11 cellular contexts compared by ENCODE assay signal in the genomic region with DNA sequence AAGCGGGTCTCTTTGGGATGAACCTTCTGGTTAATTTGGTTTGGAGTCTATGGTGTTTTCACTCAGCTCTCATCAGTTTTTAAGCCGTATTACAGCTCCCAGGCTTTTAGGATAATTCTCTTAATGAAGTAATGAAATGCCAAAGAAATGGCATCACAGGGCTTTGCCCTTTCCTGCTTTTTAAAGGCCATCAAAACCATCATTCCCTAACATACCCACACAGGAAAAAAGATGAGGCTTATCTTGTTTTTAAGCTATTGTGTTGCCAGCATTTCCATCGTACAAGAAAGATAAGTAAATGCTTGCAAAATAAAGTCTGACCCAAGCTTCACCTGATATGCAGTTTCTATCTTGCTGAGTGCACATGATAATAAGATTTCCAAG. TPM values are rescaled to one million over a fixed set of nuclear protein-coding genes. Genes with fewer than 3 reads are reported as not detected.
A peak's percentile ranks its signal among the peaks of the same experiment; 100 is the strongest.
DNase-seq lines count a peak whose midpoint lies in the region; ATAC-seq and TF ChIP-seq lines count a peak whose summit lies in the region.
"Had no signal": no experiment of that assay in that cellular context is flagged by ENCODE, and none has a peak within 500 bp of the region (broad histone marks: within the 10 kb centered on the region; RNA-seq: fewer than 3 reads in every experiment).

No MANE protein-coding gene starts in this region.

- H3K27ac Mint-ChIP-seq in activated T-helper 1 cell treated with anti-CD3 and anti-CD28 coated beads, Interleukin-12 subunit alpha, Interleukin-12 subunit beta, Interleukin-2, Interleukin-4 antibody, amounts not matched to agents 30 ng/mL and 10 ng/mL and 1 ng/mL, durations not matched to agents 14 hours and 24 hours and 36 hours: peak overlapping the region; percentile 98

- H3K27me3 Mint-ChIP-seq in activated T-helper 1 cell treated with anti-CD3 and anti-CD28 coated beads, Interleukin-12 subunit alpha, Interleukin-12 subunit beta, Interleukin-2, Interleukin-4 antibody, amounts not matched to agents 30 ng/mL and 10 ng/mL and 1 ng/mL, durations not matched to agents 14 hours and 24 hours and 36 hours (ENCODE audit: insufficient read depth): no peaks in the 10 kb centered on the region

- H3K4me1 Mint-ChIP-seq in activated T-helper 1 cell treated with anti-CD3 and anti-CD28 coated beads, Interleukin-12 subunit alpha, Interleukin-12 subunit beta, Interleukin-2, Interleukin-4 antibody, amounts not matched to agents 30 ng/mL and 10 ng/mL and 1 ng/mL, durations not matched to agents 14 hours and 24 hours and 36 hours (ENCODE audit: low read depth): peaks cover 97% of the 10 kb centered on the region

- H3K9me3 ChIP-seq in cardiac muscle cell (ENCODE audit: low read depth) (no peaks in the 10 kb centered on the region), left ventricle myocardium inferior (replicated peaks) (no peaks in the 10 kb centered on the region)

- H3K27me3 ChIP-seq in cardiac muscle cell (no peaks in the 10 kb centered on the region), left ventricle myocardium inferior (ENCODE audit: low read depth) (no peaks in the 10 kb centered on the region)

- DNase-seq in cardiac muscle cell (ENCODE audit: low read depth in 1 of 2, low spot score in 1 of 2) (peak in 1 of 2 donors; percentile 30), cardiac septum (ENCODE audit: low spot score) (no peak), left ventricle myocardium inferior (no peak), substantia nigra (lab: John Stamatoyannopoulos, UW) (no peak)
- DNase-seq in activated T-helper 1 cell treated with anti-CD3 and anti-CD28 coated beads, Interleukin-12 subunit alpha, Interleukin-12 subunit beta, Interleukin-2, Interleukin-4 antibody, amounts not matched to agents 30 ng/mL and 10 ng/mL and 1 ng/mL, durations not matched to agents 14 hours and 24 hours and 36 hours (ENCODE audit: low spot score): no peak
- DNase-seq in stimulated activated CD4-positive, alpha-beta T cell treated with anti-CD3 and anti-CD28 coated beads, Interleukin-15, amount 100 ng/mL, for 24 hours: no peak
- DNase-seq: activated T-cell treated with anti-CD3 and anti-CD28 coated beads for 4 hours, islet precursor cell had no signal

- TF ChIP-seq CTCF in cardiac muscle cell (IDR thresholded peaks at IDR 0.05; ENCODE audit: low read depth, low read length): no peak
- TF ChIP-seq CTCF in left ventricle myocardium inferior (IDR thresholded peaks at IDR 0.05; ENCODE audit: borderline replicate concordance): no peak

- no peaks in the 10 kb centered on the region for H3K36me3 ChIP-seq in cardiac muscle cell
- H3K36me3 ChIP-seq in left ventricle myocardium inferior: no peaks in the 10 kb centered on the region

- ATAC-seq in GM19395 (IDR thresholded peaks at IDR 0.05; ENCODE audit: unreplicated experiment) (no peak), GM21447 (IDR thresholded peaks at IDR 0.05; ENCODE audit: unreplicated experiment) (no peak)

- H3K4me1 ChIP-seq in cardiac muscle cell (ENCODE audit: low read depth) (peaks cover 22% of the 10 kb centered on the region), left ventricle myocardium inferior (peaks cover 73% of the 10 kb centered on the region)

- intact Hi-C loops in cardiac septum (cut with DNase I) (no loop called here), left ventricle myocardium inferior (cut with micrococcal nuclease) (no loop called here)
- intact Hi-C loops in activated T-helper 1 cell treated with anti-CD3 and anti-CD28 coated beads, Interleukin-12 subunit alpha, Interleukin-12 subunit beta, Interleukin-2, Interleukin-4 antibody, amounts not matched to agents 30 ng/mL and 10 ng/mL and 1 ng/mL, durations not matched to agents 14 hours and 24 hours and 36 hours (cut with micrococcal nuclease): loop anchor here (5.0 kb wide), 1 partner anchor 307 kb away; no protein-coding TSS in a partner anchor

- no peak overlapping the region for H3K4me3 ChIP-seq in cardiac muscle cell
- no peak overlapping the region for H3K4me3 ChIP-seq in left ventricle myocardium inferior

- no peaks in the 10 kb centered on the region for H3K9me3 Mint-ChIP-seq in activated T-helper 1 cell treated with anti-CD3 and anti-CD28 coated beads, Interleukin-12 subunit alpha, Interleukin-12 subunit beta, Interleukin-2, Interleukin-4 antibody, amounts not matched to agents 30 ng/mL and 10 ng/mL and 1 ng/mL, durations not matched to agents 14 hours and 24 hours and 36 hours

- peaks cover 46% of the 10 kb centered on the region for H3K36me3 Mint-ChIP-seq in activated T-helper 1 cell treated with anti-CD3 and anti-CD28 coated beads, Interleukin-12 subunit alpha, Interleukin-12 subunit beta, Interleukin-2, Interleukin-4 antibody, amounts not matched to agents 30 ng/mL and 10 ng/mL and 1 ng/mL, durations not matched to agents 14 hours and 24 hours and 36 hours (ENCODE audit: low read depth)

- peak overlapping the region; percentile 72 for H3K4me3 Mint-ChIP-seq in activated T-helper 1 cell treated with anti-CD3 and anti-CD28 coated beads, Interleukin-12 subunit alpha, Interleukin-12 subunit beta, Interleukin-2, Interleukin-4 antibody, amounts not matched to agents 30 ng/mL and 10 ng/mL and 1 ng/mL, durations not matched to agents 14 hours and 24 hours and 36 hours

- H3K27ac ChIP-seq in cardiac muscle cell: peak overlapping the region; percentile 75
- peak overlapping the region; percentile 65 for H3K27ac ChIP-seq in left ventricle myocardium inferior (replicated peaks)
- H3K27ac ChIP-seq in substantia nigra (ENCODE audit: low read depth, low read length, poor library complexity, severe bottlenecking): peak overlapping the region; percentile 89
- H3K27ac ChIP-seq: KMS-11 had no signal

RNA-seq across cellular contexts. Expression of a gene that starts 54.9 kb away (rescaled TPM):
- 6.9 and 15.7 TPM in 2 replicates for total RNA-seq in cardiac muscle cell
- 27.6 and 29.8 TPM in 2 replicates for polyA plus RNA-seq in cardiac muscle cell
- 11.9 TPM for total RNA-seq in cardiac septum
- total RNA-seq in activated T-helper 1 cell treated with anti-CD3 and anti-CD28 coated beads, Interleukin-12 subunit alpha, Interleukin-12 subunit beta, Interleukin-2, Interleukin-4 antibody, amounts not matched to agents 30 ng/mL and 10 ng/mL and 1 ng/mL, durations not matched to agents 14 hours and 24 hours and 36 hours: 39.3 and 42.7 TPM in 2 replicates
- total RNA-seq in left ventricle myocardium inferior: 13.6 TPM
